11 cellular contexts compared by ENCODE assay signal in genomic region chr19:13017306-13018036, GRCh38. TPM values are rescaled to one million over a fixed set of nuclear protein-coding genes. Genes with fewer than 3 reads are reported as not detected.
DNase-seq lines count a peak whose midpoint lies in the region; ATAC-seq, FAIRE-seq and TF ChIP-seq lines count a peak whose summit lies in the region.
"Had no signal": no experiment of that assay in that cellular context is flagged by ENCODE, and none has a peak within 500 bp of the region (broad histone marks: within the 10 kb centered on the region; RNA-seq: fewer than 3 reads in every experiment).

No MANE protein-coding gene starts in this region.

- peaks cover 68% of the 10 kb centered on the region for H3F3A ChIP-seq in GM23338 (replicated peaks; ENCODE audit: low read depth)
- H3F3A ChIP-seq in neural progenitor cell (ENCODE audit: low read depth), result peaks cover 66% of the 10 kb centered on the region

- H3K4me1 Mint-ChIP-seq in GM23338 (peaks cover 82% of the 10 kb centered on the region), neural progenitor cell (peaks cover 23% of the 10 kb centered on the region)

- H3K4me1 ChIP-seq in GM23338 (ENCODE audit: insufficient read depth) (peaks cover 96% of the 10 kb centered on the region), K562 (replicated peaks in 1 of 2; ENCODE audit: control insufficient read depth in 2 of 2, insufficient read depth in 2 of 2, low read length in 2 of 2) (peaks cover 57 to 66% of the 10 kb centered on the region in 2 experiments), keratinocyte (ENCODE audit: control insufficient read depth, extremely low read depth, insufficient read depth, low read length) (peaks cover 93% of the 10 kb centered on the region), neural progenitor cell (peaks cover 24% of the 10 kb centered on the region)

- intact Hi-C loops in K562 (cut with micrococcal nuclease), result no loop called here

- POLR2A ChIA-PET in K562 (lab: Yijun Ruan, JAX), result interaction anchor here (0.6 to 1.1 kb wide), 4 partner anchors 11 to 651 kb away, joined by 3 read pairs; no protein-coding TSS in a partner anchor

- 0 out of 3 replicates have a peak, but pooled peaks have one; percentile 1 for ATAC-seq in GM23338
- no peak for ATAC-seq in K562
- ATAC-seq in GM19455 (IDR thresholded peaks at IDR 0.05; ENCODE audit: unreplicated experiment), result no peak
- ATAC-seq: right lobe of liver had no signal

- TF ChIP-seq CTCF in GM23338 (conservative IDR thresholded peaks at IDR 0.05; ENCODE audit: low read depth in 2 of 2) (no peak), K562 (IDR thresholded peaks at IDR 0.05 in 2 of 3, conservative IDR thresholded peaks at IDR 0.05 in 1 of 3; ENCODE audit: insufficient read depth in 2 of 3, low read depth in 1 of 3, low read length in 3 of 3) (no peak), keratinocyte (optimal IDR thresholded peaks at IDR 0.05 in 1 of 3, IDR thresholded peaks at IDR 0.05 in 1 of 3, conservative IDR thresholded peaks at IDR 0.05 in 1 of 3; ENCODE audit: extremely low read depth in 1 of 3, insufficient read depth in 2 of 3, low read length in 3 of 3) (no peak), neural progenitor cell (IDR thresholded peaks at IDR 0.05) (no peak)

- CTCF ChIA-PET in K562 (lab: Yijun Ruan, JAX; ENCODE audit: low intra/inter-chr PET ratio), result no interaction called here

- H3K9ac ChIP-seq in K562 (ENCODE audit: insufficient read depth in 1 of 2, low read depth in 2 of 2, low read length in 2 of 2) (peak overlapping the region; percentile 49 to 76; a peak in 2 of 4 replicates), keratinocyte (ENCODE audit: control insufficient read depth, extremely low read depth, insufficient read depth, low read length) (peak overlapping the region; percentile 78), neural progenitor cell (no peak overlapping the region)

- dilution Hi-C loops in keratinocyte (cut with MboI; ENCODE audit: extremely low pct_ligation_motif_present, low sequenced_read_pairs), result no loop called here

- no peaks in the 10 kb centered on the region for H3K9me1 ChIP-seq in K562 (ENCODE audit: control insufficient read depth, insufficient read depth, low read length)
- H3K9me1 ChIP-seq in keratinocyte (ENCODE audit: control insufficient read depth, extremely low read depth, insufficient read depth, low read length), result no peaks in the 10 kb centered on the region

- H3K4me3 Mint-ChIP-seq in GM23338 (peak overlapping the region; percentile 5; the same call in 1 of the 3 replicates), neural progenitor cell (no peak overlapping the region)

- H3K27me3 ChIP-seq in GM23338 (ENCODE audit: insufficient read depth), result peaks cover 98% of the 10 kb centered on the region
- no peaks in the 10 kb centered on the region for H3K27me3 ChIP-seq in K562 (ENCODE audit: control insufficient read depth in 2 of 2, insufficient read depth in 2 of 2, low read length in 2 of 2)
- no peaks in the 10 kb centered on the region for H3K27me3 ChIP-seq in keratinocyte (ENCODE audit: control insufficient read depth, extremely low read depth, insufficient read depth, low read length)
- H3K27me3 ChIP-seq in neural progenitor cell, result peaks cover 100% of the 10 kb centered on the region
- H3K27me3 ChIP-seq: right lobe of liver had no signal

- H3K27ac Mint-ChIP-seq in GM23338 (no peak overlapping the region), neural progenitor cell (no peak overlapping the region)

- H3K36me3 Mint-ChIP-seq in GM23338 (ENCODE audit: low read depth), result no peaks in the 10 kb centered on the region
- no peaks in the 10 kb centered on the region for H3K36me3 Mint-ChIP-seq in neural progenitor cell

- H4K20me1 ChIP-seq in GM23338 (replicated peaks; ENCODE audit: insufficient read depth) (peaks cover 40% of the 10 kb centered on the region), K562 (replicated peaks; ENCODE audit: control insufficient read depth, insufficient read depth, low read length) (no peaks in the 10 kb centered on the region), keratinocyte (ENCODE audit: control insufficient read depth, extremely low read depth, insufficient read depth, low read length) (no peaks in the 10 kb centered on the region), neural progenitor cell (ENCODE audit: low read depth) (peaks cover 100% of the 10 kb centered on the region)

- no peak overlapping the region for H3K27ac ChIP-seq in GM23338 (ENCODE audit: low read depth)
- H3K27ac ChIP-seq in K562 (ENCODE audit: extremely low read depth, low read depth, low read length), result peak overlapping the region; percentile 55; the same call in 1 of the 3 replicates
- H3K27ac ChIP-seq in keratinocyte (ENCODE audit: control insufficient read depth, insufficient read depth, low read length), result peak overlapping the region; percentile 95
- H3K27ac ChIP-seq in substantia nigra (ENCODE audit: low read depth, low read length, poor library complexity, severe bottlenecking), result peak overlapping the region; percentile 81
- no peak overlapping the region for H3K27ac ChIP-seq in neural progenitor cell

- in situ Hi-C loops in K562 (cut with MboI), result no loop called here

- TF ChIP-seq EP300 in K562 (IDR thresholded peaks at IDR 0.05; ENCODE audit: low read length), result no peak

- H3K9me3 ChIP-seq in K562 (replicated peaks; ENCODE audit: control insufficient read depth, insufficient read depth, low read depth, low read length) (no peaks in the 10 kb centered on the region), keratinocyte (ENCODE audit: control insufficient read depth, low read depth, low read length) (no peaks in the 10 kb centered on the region), neural progenitor cell (ENCODE audit: low read depth) (no peaks in the 10 kb centered on the region)
- H3K9me3 ChIP-seq: right lobe of liver had no signal

- H3K27me3 Mint-ChIP-seq in GM23338 (ENCODE audit: insufficient read depth, low read depth, poor library complexity) (peaks cover 100% of the 10 kb centered on the region), neural progenitor cell (ENCODE audit: insufficient read depth, low read depth) (peaks cover 97% of the 10 kb centered on the region)

- no TSS peak for BruUV-seq in K562 (replicated peaks; lab: Mats Ljungman, UMichigan)

- peaks cover 13% of the 10 kb centered on the region for H3K9me3 Mint-ChIP-seq in GM23338
- no peaks in the 10 kb centered on the region for H3K9me3 Mint-ChIP-seq in neural progenitor cell

- H3K79me2 ChIP-seq in GM23338 (replicated peaks; ENCODE audit: insufficient read depth), result no peaks in the 10 kb centered on the region
- peaks cover 91% of the 10 kb centered on the region for H3K79me2 ChIP-seq in K562 (ENCODE audit: control insufficient read depth, insufficient read depth, low read length)
- peaks cover 87% of the 10 kb centered on the region for H3K79me2 ChIP-seq in keratinocyte (ENCODE audit: control insufficient read depth, insufficient read depth, low read length)
- no peaks in the 10 kb centered on the region for H3K79me2 ChIP-seq in neural progenitor cell (ENCODE audit: low read depth)

- TF ChIP-seq RAD21 in K562 (CRISPR knock-in tag; conservative IDR thresholded peaks at IDR 0.05 in 1 of 2, IDR thresholded peaks at IDR 0.05 in 1 of 2), result no peak

- H3K36me3 ChIP-seq in GM23338 (ENCODE audit: insufficient read depth) (no peaks in the 10 kb centered on the region), K562 (ENCODE audit: control insufficient read depth, insufficient read depth, low read length) (no peaks in the 10 kb centered on the region), keratinocyte (ENCODE audit: control insufficient read depth in 2 of 2, extremely low read depth in 1 of 2, insufficient read depth in 2 of 2, low read length in 2 of 2) (no peaks in the 10 kb centered on the region), neural progenitor cell (no peaks in the 10 kb centered on the region)
- H3K36me3 ChIP-seq: right lobe of liver had no signal

- peak; percentile 66 for DNase-seq in GM23338 (ENCODE audit: low spot score)
- DNase-seq in K562 (ENCODE audit: extremely low read depth in 1 of 4, low spot score in 3 of 4), result peak in 1 of 4 experiments; percentile 13
- DNase-seq in keratinocyte (ENCODE audit: low read depth, low spot score), result no peak
- peak in 4 of 49 donors; percentile 29 to 56 (median 41) for DNase-seq in substantia nigra (lab: John Stamatoyannopoulos, UW)
- no peak for DNase-seq in neural progenitor cell (ENCODE audit: low spot score)
- DNase-seq in central memory CD4-positive, alpha-beta T cell, result no peak
- no peak for DNase-seq in mesenteric fat pad (ENCODE audit: low spot score)
- DNase-seq: NCI-H82, right lobe of liver, T-helper 1 cell had no signal

- FAIRE-seq in K562 (lab: Jason Lieb, UNC) (peak; percentile 52), keratinocyte (lab: Jason Lieb, UNC) (peak; percentile 20)

- peak overlapping the region; percentile 40; the same call in 1 of the 2 replicates for H3K4me3 ChIP-seq in GM23338
- H3K4me3 ChIP-seq in K562, result no peak overlapping the region
- H3K4me3 ChIP-seq in keratinocyte (ENCODE audit: control insufficient read depth in 2 of 3, extremely low read depth in 1 of 3, insufficient read depth in 2 of 3, low read depth in 1 of 3, low read length in 3 of 3), result peak overlapping the region in 2 of 3 experiments; percentile 72 to 74
- H3K4me3 ChIP-seq in neural progenitor cell, result no peak overlapping the region
- H3K4me3 ChIP-seq: right lobe of liver had no signal

- H3K4me2 ChIP-seq in GM23338 (peak overlapping the region; percentile 74), K562 (ENCODE audit: insufficient read depth, low read length) (peak overlapping the region; percentile 39), keratinocyte (ENCODE audit: control insufficient read depth, extremely low read depth, insufficient read depth, low read depth, low read length) (peak overlapping the region; percentile 86), neural progenitor cell (no peak overlapping the region)

- WGBS in K562 (ENCODE audit: insufficient coverage, low coverage, missing lambda C conversion rate), result 69% methylated on average over 14 of the region's 14 CpGs

- no peaks in the 10 kb centered on the region for H3K9me2 ChIP-seq in GM23338 (ENCODE audit: insufficient read depth)

- H2AFZ ChIP-seq in GM23338, result no peak overlapping the region
- H2AFZ ChIP-seq in K562 (ENCODE audit: low read depth, low read length), result no peak overlapping the region
- H2AFZ ChIP-seq in keratinocyte (ENCODE audit: control insufficient read depth, low read length), result no peak overlapping the region
- no peak overlapping the region for H2AFZ ChIP-seq in neural progenitor cell (replicated peaks)

- TF ChIP-seq POLR2A in K562 (conservative IDR thresholded peaks at IDR 0.05), result no peak

RNA-seq across cellular contexts. Expression of gene NFIX, which starts 22.2 kb away (rescaled TPM):
- total RNA-seq in GM23338 (2014; rRNA removed; shearing (Covaris generic)), result 0.14 and 1.2 TPM in 2 replicates
- polyA plus RNA-seq in GM23338 (2016; fragmentation: Nextera tagmentation; extraction: Ambion mirVana) (0.06 and 0.31 TPM in 2 replicates), K562 (2011; rRNA removed) (2.9 and 5.6 TPM in 2 replicates), K562 (2014; fragmentation: Illumina TruSeq; extraction: Trizol) (7.7 and 9.2 TPM in 2 replicates), K562 (2014; fragmentation: Nextera tagmentation; extraction: Ambion mirVana) (under 1 TPM; 0.28 to 0.34 TPM), K562 (2014; rRNA removed) (6.8 and 7.2 TPM in 2 replicates), keratinocyte (3.1 to 21.4 TPM (median 5.2 TPM) in 3 replicates)
- 18.3 and 47.5 TPM in 2 replicates for total RNA-seq in K562 (2011; cell fraction: chromatin; rRNA removed; ENCODE audit: low replicate concordance)
- total RNA-seq in K562 (2011; cell fraction: nucleolus; rRNA removed), result 13.6 and 14.8 TPM in 2 replicates
- total RNA-seq in K562 (2011; cell fraction: nucleoplasm; rRNA removed), result 10.4 and 11.4 TPM in 2 replicates
- total RNA-seq in K562 (2014; rRNA removed) (5.4 and 7.7 TPM in 2 replicates), K562 (2014; rRNA removed; fragmentation: Illumina TruSeq; extraction: Trizol) (2.3 and 6.4 TPM in 2 replicates), K562 (2015; rRNA removed; fragmentation: Illumina TruSeq; extraction: Trizol) (3.1 and 3.8 TPM in 2 replicates), K562 (2021) (23.1 and 26.8 TPM in 2 replicates), neural progenitor cell (ENCODE audit: low replicate concordance) (0.06 TPM in 2 replicates), mesenteric fat pad (166 TPM)
- polyA plus RNA-seq in K562 (2011; cell fraction: cytosol; rRNA removed), result 3.2 and 3.6 TPM in 2 replicates
- polyA plus RNA-seq in K562 (2011; cell fraction: nucleus; rRNA removed), result 10.1 and 10.4 TPM in 2 replicates
- polyA plus RNA-seq in K562 (2012), result 8.7 and 9.6 TPM in 2 replicates
- polyA minus RNA-seq in K562 (2011; rRNA and poly(A)+ RNA removed), result 2.8 and 3.1 TPM in 2 replicates
- 7.3 and 7.8 TPM in 2 replicates for polyA minus RNA-seq in K562 (2011; cell fraction: cytosol; rRNA and poly(A)+ RNA removed)
- 5.7 and 7.9 TPM in 2 replicates for polyA minus RNA-seq in K562 (2011; cell fraction: nucleus; rRNA and poly(A)+ RNA removed)
- polyA plus RNA-seq in keratinocyte (2011; ENCODE audit: low read depth), result 13.1 TPM
- polyA plus RNA-seq in keratinocyte (2011; cell fraction: cytosol; rRNA removed), result 8.8 and 19.1 TPM in 2 replicates
- 16.8 and 22.7 TPM in 2 replicates for polyA plus RNA-seq in keratinocyte (2011; cell fraction: nucleus; rRNA removed)
- polyA plus RNA-seq in keratinocyte (2012; ENCODE audit: low replicate concordance), result 11.9 and 50.9 TPM in 2 replicates
- 8.7 to 101 TPM (median 9.2 TPM) in 3 replicates for polyA minus RNA-seq in keratinocyte
- polyA minus RNA-seq in keratinocyte (2011; cell fraction: cytosol; rRNA and poly(A)+ RNA removed), result 22.1 TPM
- polyA minus RNA-seq in keratinocyte (2011; cell fraction: nucleus; rRNA and poly(A)+ RNA removed), result 9.8 and 16.2 TPM in 2 replicates

RNA-seq across cellular contexts. Expression of gene DAND5, which starts 48.1 kb away (rescaled TPM):
- total RNA-seq in GM23338 (2014; rRNA removed; shearing (Covaris generic)), result 0.28 TPM in 1 of 2 replicates, not detected in the other
- polyA plus RNA-seq in GM23338 (2016; fragmentation: Nextera tagmentation; extraction: Ambion mirVana) (0.10 and 0.18 TPM in 2 replicates), K562 (2011; rRNA removed) (0.60 and 0.89 TPM in 2 replicates), K562 (2014; fragmentation: Illumina TruSeq; extraction: Trizol) (0.71 and 0.83 TPM in 2 replicates), K562 (2014; fragmentation: Nextera tagmentation; extraction: Ambion mirVana) (under 1 TPM; 0.42 to 0.63 TPM), K562 (2014; rRNA removed) (0.50 and 0.66 TPM in 2 replicates), keratinocyte (0.09 TPM in 1 of 3 replicates, not detected in the others)
- 2.2 and 4.9 TPM in 2 replicates for total RNA-seq in K562 (2011; cell fraction: chromatin; rRNA removed; ENCODE audit: low replicate concordance)
- 2.3 and 2.4 TPM in 2 replicates for total RNA-seq in K562 (2011; cell fraction: nucleolus; rRNA removed)
- total RNA-seq in K562 (2011; cell fraction: nucleoplasm; rRNA removed), result 2.3 and 3.3 TPM in 2 replicates
- total RNA-seq in K562 (2014; rRNA removed) (0.27 and 0.82 TPM in 2 replicates), K562 (2014; rRNA removed; fragmentation: Illumina TruSeq; extraction: Trizol) (0.38 and 0.40 TPM in 2 replicates), K562 (2015; rRNA removed; fragmentation: Illumina TruSeq; extraction: Trizol) (0.22 and 0.23 TPM in 2 replicates), K562 (2021) (0.74 and 0.78 TPM in 2 replicates), neural progenitor cell (ENCODE audit: low replicate concordance) (0.06 and 0.07 TPM in 2 replicates), mesenteric fat pad (not detected)
- 0.71 and 0.72 TPM in 2 replicates for polyA plus RNA-seq in K562 (2011; cell fraction: cytosol; rRNA removed)
- 1.9 and 3.0 TPM in 2 replicates for polyA plus RNA-seq in K562 (2011; cell fraction: nucleus; rRNA removed)
- polyA plus RNA-seq in K562 (2012), result 0.43 and 0.97 TPM in 2 replicates
- 0.18 and 0.28 TPM in 2 replicates for polyA minus RNA-seq in K562 (2011; rRNA and poly(A)+ RNA removed)
- polyA minus RNA-seq in K562 (2011; cell fraction: cytosol; rRNA and poly(A)+ RNA removed), result 0.48 TPM in 1 of 2 replicates, not detected in the other
- 0.33 TPM in 1 of 2 replicates, not detected in the other for polyA minus RNA-seq in K562 (2011; cell fraction: nucleus; rRNA and poly(A)+ RNA removed)
- not detected for polyA plus RNA-seq in keratinocyte (2011; ENCODE audit: low read depth)
- polyA plus RNA-seq in keratinocyte (2011; cell fraction: cytosol; rRNA removed), result not detected in 2 replicates
- 0.06 and 0.08 TPM in 2 replicates for polyA plus RNA-seq in keratinocyte (2011; cell fraction: nucleus; rRNA removed)
- polyA plus RNA-seq in keratinocyte (2012; ENCODE audit: low replicate concordance), result 0.06 TPM in 1 of 2 replicates, not detected in the other
- not detected in 3 replicates for polyA minus RNA-seq in keratinocyte
- not detected for polyA minus RNA-seq in keratinocyte (2011; cell fraction: cytosol; rRNA and poly(A)+ RNA removed)
- not detected in 2 replicates for polyA minus RNA-seq in keratinocyte (2011; cell fraction: nucleus; rRNA and poly(A)+ RNA removed)
- total RNA-seq: right lobe of liver had no signal

Comparison
In these comparisons a context has a peak if more than half of its experiments do, and no peak if none do; other contexts are left out.
1. H3K27ac ChIP-seq: peak in K562 (single experiment), keratinocyte (single experiment) and substantia nigra (single experiment); none in GM23338 (single experiment) and neural progenitor cell (single experiment).
2. H3K4me3 ChIP-seq: peak in GM23338 (single experiment) and keratinocyte (2 of 3); none in K562 (single experiment) and neural progenitor cell (single experiment).